15 cellular contexts compared by ENCODE assay signal in genomic region chr18:2680216-2680792, GRCh38. TPM values are rescaled to one million over a fixed set of nuclear protein-coding genes. Genes with fewer than 3 reads are reported as not detected.
DNase-seq lines count a peak whose midpoint lies in the region; ATAC-seq and TF ChIP-seq lines count a peak whose summit lies in the region.
"Had no signal": no experiment of that assay in that cellular context is flagged by ENCODE, and none has a peak within 500 bp of the region (broad histone marks: within the 10 kb centered on the region; RNA-seq: fewer than 3 reads in every experiment).

No MANE protein-coding gene starts in this region.

- ATAC-seq in DND-41 (ENCODE audit: insufficient read depth, low read depth), result no peak
- ATAC-seq in natural killer cell, result no peak
- ATAC-seq in GM18502 (IDR thresholded peaks at IDR 0.05; ENCODE audit: poor library complexity, unreplicated experiment), result no peak

- H3K36me3 ChIP-seq in DND-41 (ENCODE audit: insufficient read depth, low read length), result peaks cover 85% of the 10 kb centered on the region

- H2AFZ ChIP-seq in DND-41 (ENCODE audit: low read depth, low read length), result no peak overlapping the region

- H3K9me3 Mint-ChIP-seq in natural killer cell (no peaks in the 10 kb centered on the region), type B pancreatic cell (no peaks in the 10 kb centered on the region)

- H3K36me3 Mint-ChIP-seq in natural killer cell, result peaks cover 9% of the 10 kb centered on the region
- peaks cover 57% of the 10 kb centered on the region for H3K36me3 Mint-ChIP-seq in type B pancreatic cell

- no peak for TF ChIP-seq CTCF in DND-41 (IDR thresholded peaks at IDR 0.05; ENCODE audit: borderline replicate concordance, extremely low read depth, low read length, poor library complexity, severe bottlenecking)
- no peak for TF ChIP-seq CTCF in natural killer cell (IDR thresholded peaks at IDR 0.05)
- TF ChIP-seq CTCF in type B pancreatic cell (conservative IDR thresholded peaks at IDR 0.05), result no peak

- H3K27ac Mint-ChIP-seq in natural killer cell (peak overlapping the region; percentile 60 to 65), type B pancreatic cell (no peak overlapping the region)

- H3K9ac ChIP-seq in DND-41 (ENCODE audit: low read depth, low read length), result no peak overlapping the region
- H3K9ac ChIP-seq: BLaER1 had no signal

- H3K4me3 Mint-ChIP-seq in natural killer cell (no peak overlapping the region), type B pancreatic cell (no peak overlapping the region)
- H3K4me3 Mint-ChIP-seq: neural crest cell had no signal

- peak overlapping the region; percentile 11; the same call in 1 of the 2 replicates for H3K27ac ChIP-seq in DND-41 (ENCODE audit: low read length)
- H3K27ac ChIP-seq: BLaER1, testis had no signal

- no peaks in the 10 kb centered on the region for H3K9me3 ChIP-seq in DND-41 (ENCODE audit: insufficient read depth, low read length, severe bottlenecking)
- H3K9me3 ChIP-seq: testis had no signal

- H3K4me3 ChIP-seq in DND-41 (ENCODE audit: low read depth in 1 of 2, low read length in 2 of 2), result no peak overlapping the region
- H3K4me3 ChIP-seq: BLaER1, testis had no signal

- H3K79me2 ChIP-seq in DND-41 (ENCODE audit: insufficient read depth, low read length), result peaks cover 95% of the 10 kb centered on the region

- DNase-seq in DND-41, result no peak
- DNase-seq in NCI-H82 treated with DMSO at 0.1 percent for 48 hours (lab: John Stamatoyannopoulos, UW; ENCODE audit: unreplicated experiment), result peak; percentile 45
- peak; percentile 19 for DNase-seq in amniotic epithelial cell (ENCODE audit: low read depth)
- DNase-seq in natural killer cell, result no peak
- DNase-seq in type B pancreatic cell (ENCODE audit: extremely low spot score, unreplicated experiment), result no peak
- no peak for DNase-seq in NCI-H2227 treated with DMSO at 0.1 percent for 48 hours (lab: John Stamatoyannopoulos, UW)
- DNase-seq: amygdala, DMS79, Karpas-422, NCI-H1436 treated with DMSO at 0.1 percent for 48 hours, NCI-H226, testis had no signal

- no peaks in the 10 kb centered on the region for H3K27me3 Mint-ChIP-seq in natural killer cell (ENCODE audit: low read depth in 2 of 2)
- H3K27me3 Mint-ChIP-seq in type B pancreatic cell, result no peaks in the 10 kb centered on the region

- intact Hi-C loops in natural killer cell (cut with micrococcal nuclease), result no loop called here

- no peak overlapping the region for H3K4me2 ChIP-seq in DND-41 (ENCODE audit: insufficient read depth, low read length)
- H3K4me2 ChIP-seq: BLaER1 had no signal

- no peaks in the 10 kb centered on the region for H3K27me3 ChIP-seq in DND-41 (ENCODE audit: insufficient read depth, low read length, poor library complexity)
- H3K27me3 ChIP-seq: BLaER1, testis had no signal

- H3K4me1 Mint-ChIP-seq in natural killer cell (peaks cover 55 to 67% of the 10 kb centered on the region in 2 donors), type B pancreatic cell (ENCODE audit: unreplicated experiment) (peaks cover 4% of the 10 kb centered on the region)

- H3K4me1 ChIP-seq in DND-41 (ENCODE audit: insufficient read depth, low read length), result no peaks in the 10 kb centered on the region
- H3K4me1 ChIP-seq: BLaER1, testis had no signal

- peaks cover 14% of the 10 kb centered on the region; the same call in 1 of the 2 replicates for H4K20me1 ChIP-seq in DND-41 (ENCODE audit: insufficient read depth, low read length)

RNA-seq across cellular contexts. Expression of gene SMCHD1, which starts 24.8 kb away (rescaled TPM):
- 100 to 1,000 TPM; 200 to 240 (median 203) TPM for total RNA-seq in natural killer cell
- 40.1 and 56.5 TPM in 2 replicates for total RNA-seq in type B pancreatic cell (ENCODE audit: low replicate concordance)

Comparison
In these comparisons a context has a peak if more than half of its experiments do, and no peak if none do; other contexts are left out.
1. DNase-seq: peak in NCI-H82 treated with DMSO at 0.1 percent for 48 hours (single experiment) and amniotic epithelial cell (single experiment); none in DND-41 (single experiment), natural killer cell (single experiment), type B pancreatic cell (single experiment) and NCI-H2227 treated with DMSO at 0.1 percent for 48 hours (single experiment).